Comparison of ENCODE assay signal across 32 cellular contexts in the genomic region with DNA sequence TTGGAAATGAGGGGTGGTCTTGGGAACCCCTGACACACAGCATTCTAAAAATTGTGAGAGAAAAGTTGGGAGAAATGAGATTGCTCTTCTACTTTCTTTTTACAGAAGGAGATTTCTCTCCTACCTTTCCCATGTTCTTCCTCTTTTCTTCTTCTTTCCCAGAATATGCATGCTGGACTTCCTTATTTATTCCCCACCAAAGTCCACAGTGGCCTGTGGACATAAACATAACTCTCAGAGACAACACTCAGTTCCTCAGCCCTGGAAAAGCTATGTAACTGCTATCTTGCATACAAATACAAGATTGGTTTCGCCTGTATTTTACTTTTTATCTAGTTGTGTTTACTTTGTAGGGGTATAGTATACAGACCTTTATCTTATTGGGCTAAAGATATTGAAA.
"Had no signal": no experiment of that assay in that cellular context is flagged by ENCODE, and none has a peak within 500 bp of the region (broad histone marks: within the 10 kb centered on the region; RNA-seq: fewer than 3 reads in every experiment).

No MANE protein-coding gene starts in this region.

- H3K4me3 Mint-ChIP-seq: activated B cell treated with CpG ODN at 0.5 μM for 24 hours; activated CD4-positive, alpha-beta memory T cell treated with anti-CD3 and anti-CD28 coated beads for 36 hours; activated CD4-positive, alpha-beta T cell treated with anti-CD3 and anti-CD28 coated beads, Interleukin-2, amount 10 ng/mL, durations not matched to agents 24 days and 14 days; activated CD8-positive, alpha-beta T cell treated with anti-CD3 and anti-CD28 coated beads for 36 hours; activated naive CD4-positive, alpha-beta T cell treated with anti-CD3 and anti-CD28 coated beads, Interleukin-2, amount 10 ng/mL, durations not matched to agents 7 days and 5 days; activated naive CD4-positive, alpha-beta T cell treated with anti-CD3 and anti-CD28 coated beads, Interleukin-2, amount 50 U/mL, for 24 hours; activated naive CD8-positive, alpha-beta T cell; activated naive CD8-positive, alpha-beta T cell treated with anti-CD3 and anti-CD28 coated beads, Interleukin-2, amount 10 ng/mL, durations not matched to agents 7 days and 5 days; activated naive CD8-positive, alpha-beta T cell treated with anti-CD3 and anti-CD28 coated beads, Interleukin-2, amount 50 U/mL, for 24 hours; activated T-cell treated with anti-CD3 and anti-CD28 coated beads, Interleukin-2, amount 50 U/mL, for 24 hours; brain; central memory CD8-positive, alpha-beta T cell; T-cell; T-helper 17 cell; T-helper 2 cell treated with Interferon-gamma antibody and Interleukin-4, amounts not matched to agents 5 μg/mL and 100 μg/mL, for 36 hours had no signal

- H3K27ac ChIP-seq: ascending aorta, cardiac muscle cell, VCaP had no signal

- H3K27me3 ChIP-seq: ascending aorta, cardiac muscle cell had no signal

- H3K4me3 ChIP-seq: ascending aorta, cardiac muscle cell had no signal

- H3K36me3 Mint-ChIP-seq: activated CD4-positive, alpha-beta memory T cell treated with anti-CD3 and anti-CD28 coated beads for 36 hours; activated naive CD4-positive, alpha-beta T cell treated with anti-CD3 and anti-CD28 coated beads, Interleukin-2, amount 10 ng/mL, durations not matched to agents 7 days and 5 days; activated naive CD4-positive, alpha-beta T cell treated with anti-CD3 and anti-CD28 coated beads, Interleukin-2, amount 50 U/mL, for 24 hours; activated naive CD8-positive, alpha-beta T cell; activated naive CD8-positive, alpha-beta T cell treated with anti-CD3 and anti-CD28 coated beads, Interleukin-2, amount 10 ng/mL, durations not matched to agents 7 days and 5 days; brain; T-cell had no signal

- ATAC-seq: activated CD8-positive, alpha-beta T cell treated with anti-CD3 and anti-CD28 coated beads for 36 hours; activated naive CD8-positive, alpha-beta T cell treated with anti-CD3 and anti-CD28 coated beads, Interleukin-2, amount 50 U/mL, for 24 hours; T-cell; T-helper 17 cell had no signal

- H3K36me3 ChIP-seq: ascending aorta, cardiac muscle cell had no signal

- DNase-seq: activated B cell treated with CpG ODN at 0.5 μM for 24 hours; activated CD4-positive, alpha-beta memory T cell treated with anti-CD3 and anti-CD28 coated beads for 36 hours; activated CD4-positive, alpha-beta T cell treated with anti-CD3 and anti-CD28 coated beads for 4 hours; activated CD4-positive, alpha-beta T cell treated with anti-CD3 and anti-CD28 coated beads, Interleukin-2, amount 10 ng/mL, durations not matched to agents 24 days and 14 days; activated CD4-positive, alpha-beta T cell treated with anti-CD3 and anti-CD28 coated beads, Interleukin-2, amount 50 U/mL, for 1 hour; activated CD4-positive, alpha-beta T cell treated with anti-CD3 and anti-CD28 coated beads, Interleukin-2, amount 50 U/mL, for 4 hours; activated CD4-positive, CD25-positive, alpha-beta regulatory T cell treated with anti-CD3 and anti-CD28 coated beads, Interleukin-2, amount 50 U/mL, for 72 hours; activated CD8-positive, alpha-beta memory T cell treated with anti-CD3 and anti-CD28 coated beads, Interleukin-2, amount 50 U/mL, for 48 hours; activated CD8-positive, alpha-beta T cell treated with anti-CD3 and anti-CD28 coated beads for 36 hours; activated effector memory CD4-positive, alpha-beta T cell treated with Interleukin-2 at 50 U/mL for 16 hours; activated gamma-delta T cell; activated naive CD4-positive, alpha-beta T cell treated with anti-CD3 and anti-CD28 coated beads, Interleukin-2, amount 10 ng/mL, durations not matched to agents 7 days and 5 days; activated naive CD4-positive, alpha-beta T cell treated with Interleukin-2 at 50 U/mL for 16 hours; activated naive CD8-positive, alpha-beta T cell treated with anti-CD3 and anti-CD28 coated beads, Interleukin-2, amount 10 ng/mL, durations not matched to agents 7 days and 5 days; activated naive CD8-positive, alpha-beta T cell treated with anti-CD3 and anti-CD28 coated beads, Interleukin-2, amount 50 U/mL, for 24 hours; activated T-cell treated with anti-CD3 and anti-CD28 coated beads, Interleukin-2, amount 50 U/mL, for 24 hours; activated T-cell treated with anti-CD3 and anti-CD28 coated beads, Interleukin-2, amount 50 U/mL, for 48 hours; amygdala; anterior cingulate cortex; caudate nucleus; T-cell; T-helper 17 cell; T-helper 9 cell had no signal

- H3K27ac Mint-ChIP-seq: activated B cell treated with CpG ODN at 0.5 μM for 24 hours; activated CD4-positive, alpha-beta memory T cell treated with anti-CD3 and anti-CD28 coated beads for 36 hours; activated CD4-positive, alpha-beta T cell treated with anti-CD3 and anti-CD28 coated beads, Interleukin-2, amount 10 ng/mL, durations not matched to agents 24 days and 14 days; activated CD8-positive, alpha-beta T cell treated with anti-CD3 and anti-CD28 coated beads for 36 hours; activated naive CD4-positive, alpha-beta T cell treated with anti-CD3 and anti-CD28 coated beads, Interleukin-2, amount 10 ng/mL, durations not matched to agents 7 days and 5 days; activated naive CD4-positive, alpha-beta T cell treated with anti-CD3 and anti-CD28 coated beads, Interleukin-2, amount 50 U/mL, for 24 hours; activated naive CD8-positive, alpha-beta T cell; activated naive CD8-positive, alpha-beta T cell treated with anti-CD3 and anti-CD28 coated beads, Interleukin-2, amount 10 ng/mL, durations not matched to agents 7 days and 5 days; activated naive CD8-positive, alpha-beta T cell treated with anti-CD3 and anti-CD28 coated beads, Interleukin-2, amount 50 U/mL, for 24 hours; activated T-cell treated with anti-CD3 and anti-CD28 coated beads, Interleukin-2, amount 50 U/mL, for 24 hours; activated T-helper 2 cell treated with anti-CD3 and anti-CD28 coated beads, Interferon-gamma antibody, Interleukin-2, Interleukin-4, amounts not matched to agents 10 μg/mL and 5 μg/mL and 100 μg/mL, durations not matched to agents 14 hours and 24 hours and 36 hours; brain; T-cell; T-helper 17 cell; T-helper 2 cell treated with Interferon-gamma antibody and Interleukin-4, amounts not matched to agents 5 μg/mL and 100 μg/mL, for 36 hours had no signal

- H3K9me3 Mint-ChIP-seq: activated B cell treated with CpG ODN at 0.5 μM for 24 hours; activated CD4-positive, alpha-beta memory T cell treated with anti-CD3 and anti-CD28 coated beads for 36 hours; activated CD8-positive, alpha-beta T cell treated with anti-CD3 and anti-CD28 coated beads for 36 hours; activated naive CD4-positive, alpha-beta T cell treated with anti-CD3 and anti-CD28 coated beads, Interleukin-2, amount 10 ng/mL, durations not matched to agents 7 days and 5 days; activated naive CD4-positive, alpha-beta T cell treated with anti-CD3 and anti-CD28 coated beads, Interleukin-2, amount 50 U/mL, for 24 hours; activated naive CD8-positive, alpha-beta T cell treated with anti-CD3 and anti-CD28 coated beads, Interleukin-2, amount 10 ng/mL, durations not matched to agents 7 days and 5 days; activated naive CD8-positive, alpha-beta T cell treated with anti-CD3 and anti-CD28 coated beads, Interleukin-2, amount 50 U/mL, for 24 hours; activated T-cell treated with anti-CD3 and anti-CD28 coated beads, Interleukin-2, amount 50 U/mL, for 24 hours; activated T-helper 2 cell treated with anti-CD3 and anti-CD28 coated beads, Interferon-gamma antibody, Interleukin-2, Interleukin-4, amounts not matched to agents 10 μg/mL and 5 μg/mL and 100 μg/mL, durations not matched to agents 14 hours and 24 hours and 36 hours; central memory CD8-positive, alpha-beta T cell; T-cell; T-helper 2 cell treated with Interferon-gamma antibody and Interleukin-4, amounts not matched to agents 5 μg/mL and 100 μg/mL, for 36 hours had no signal

- H3K4me1 Mint-ChIP-seq: activated CD4-positive, alpha-beta T cell treated with anti-CD3 and anti-CD28 coated beads, Interleukin-2, amount 10 ng/mL, durations not matched to agents 24 days and 14 days; brain had no signal

- H3K4me1 ChIP-seq: ascending aorta had no signal

- H3K27me3 Mint-ChIP-seq: activated CD4-positive, alpha-beta memory T cell treated with anti-CD3 and anti-CD28 coated beads for 36 hours; activated CD8-positive, alpha-beta T cell treated with anti-CD3 and anti-CD28 coated beads for 36 hours; activated naive CD4-positive, alpha-beta T cell treated with anti-CD3 and anti-CD28 coated beads, Interleukin-2, amount 50 U/mL, for 24 hours; activated naive CD8-positive, alpha-beta T cell; activated naive CD8-positive, alpha-beta T cell treated with anti-CD3 and anti-CD28 coated beads, Interleukin-2, amount 10 ng/mL, durations not matched to agents 7 days and 5 days; activated naive CD8-positive, alpha-beta T cell treated with anti-CD3 and anti-CD28 coated beads, Interleukin-2, amount 50 U/mL, for 24 hours; activated T-cell treated with anti-CD3 and anti-CD28 coated beads, Interleukin-2, amount 50 U/mL, for 24 hours had no signal

- H3K9me3 ChIP-seq: ascending aorta had no signal
